Comparison of ENCODE assay signal across 8 cellular contexts in the genomic region with DNA sequence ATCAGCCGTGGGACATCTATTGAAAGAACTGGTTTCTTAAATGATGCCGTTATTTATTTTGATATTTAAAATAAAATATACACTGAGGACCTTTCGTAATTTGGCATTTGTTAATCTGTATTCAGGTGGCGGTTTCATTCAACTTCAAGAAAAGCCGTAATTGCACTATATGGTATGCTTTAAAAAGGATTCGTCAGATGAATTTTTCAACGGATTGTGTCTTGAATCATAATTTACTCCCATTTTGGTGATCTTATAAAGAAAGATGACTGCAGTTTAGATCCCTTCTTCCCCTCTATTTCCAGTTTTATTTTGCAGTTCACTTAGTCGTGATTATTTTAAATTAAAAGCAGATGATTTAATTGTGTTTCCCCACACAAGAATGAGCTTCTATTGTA. TPM values are rescaled to one million over a fixed set of nuclear protein-coding genes. Genes with fewer than 3 reads are reported as not detected.
DNase-seq lines count a peak whose midpoint lies in the region; ATAC-seq, FAIRE-seq and TF ChIP-seq lines count a peak whose summit lies in the region.

No MANE protein-coding gene starts in this region.

- TF ChIP-seq EP300 in H1 (IDR thresholded peaks at IDR 0.05; ENCODE audit: borderline replicate concordance in 1 of 2, low read depth in 2 of 2, low read length in 2 of 2): no peak

- H4K8ac ChIP-seq in H1 (ENCODE audit: extremely low read depth, insufficient read depth, low read length) (no peak overlapping the region), neuronal stem cell (ENCODE audit: low read depth, low read length) (no peak overlapping the region)

- H3K14ac ChIP-seq in H1 (ENCODE audit: insufficient read length) (no peak overlapping the region), neuronal stem cell (ENCODE audit: low read length) (no peak overlapping the region)

- no peak for TF ChIP-seq POLR2A in H1 (IDR thresholded peaks at IDR 0.05; ENCODE audit: control extremely low read depth in 1 of 2, low read depth in 2 of 2, low read length in 2 of 2)

- H3K9ac ChIP-seq in OCI-LY1 (ENCODE audit: low read length): peak overlapping the region; percentile 65
- H3K9ac ChIP-seq in H1 (replicated peaks in 1 of 4; ENCODE audit: extremely low read depth in 1 of 4, low read depth in 3 of 4, low read length in 3 of 4): no peak overlapping the region
- no peak overlapping the region for H3K9ac ChIP-seq in neuronal stem cell (ENCODE audit: low read depth, low read length, poor library complexity)

- H2BK5ac ChIP-seq in H1 (ENCODE audit: low read depth, low read length) (no peak overlapping the region), neuronal stem cell (ENCODE audit: low read length) (peak overlapping the region; percentile 19)

- H3K56ac ChIP-seq in H1 (replicated peaks; ENCODE audit: insufficient read length, low read depth, low read length): no peak overlapping the region

- H2BK20ac ChIP-seq in H1 (ENCODE audit: low read length): no peak overlapping the region

- POLR2A ChIA-PET in H1 (lab: Charles Lee; ENCODE audit: partially characterized antibody): interaction anchor here (0.5 to 1.8 kb wide), 4 partner anchors 15 to 220 kb away, joined by 3 to 7 read pairs (median 5); partner anchors contain the start of gene GPR63

- H2BK12ac ChIP-seq in H1 (ENCODE audit: low read depth, low read length) (no peak overlapping the region), neuronal stem cell (ENCODE audit: low read length) (no peak overlapping the region)

- peaks cover 21% of the 10 kb centered on the region for H3K27me3 Mint-ChIP-seq in Calu3 (ENCODE audit: unreplicated experiment)

- H3K27me3 ChIP-seq in OCI-LY1 (ENCODE audit: insufficient read depth, low read length) (no peaks in the 10 kb centered on the region), H1 (replicated peaks in 1 of 4; ENCODE audit: control insufficient read depth in 3 of 4, extremely low read depth in 1 of 4, insufficient read depth in 3 of 4, low read length in 3 of 4) (no peaks in the 10 kb centered on the region), neuronal stem cell (ENCODE audit: control insufficient read depth in 3 of 3, insufficient read depth in 3 of 3, low read depth in 1 of 3, low read length in 3 of 3) (peaks cover 0 to 65% (median 0%) of the 10 kb centered on the region in 3 experiments)

- H2AFZ ChIP-seq in OCI-LY1 (ENCODE audit: low read length) (no peak overlapping the region), H1 (ENCODE audit: low read length) (peak overlapping the region; percentile 96; the same call in 1 of the 2 replicates), neuronal stem cell (ENCODE audit: low read length) (peak overlapping the region; percentile 97)

- CTCF ChIA-PET in Calu3 (lab: Charles Lee) (interaction anchor here (0.6 to 1.4 kb wide), 3 partner anchors 26 to 148 kb away, joined by 3 to 7 read pairs (median 4); partner anchors contain the start of gene NDUFAF4), H1 (lab: Charles Lee; ENCODE audit: partially characterized antibody) (interaction anchor here (0.6 kb wide), 1 partner anchor 28 kb away, joined by 3 read pairs; no protein-coding TSS in a partner anchor)

- TF ChIP-seq RAD21 in H1 (IDR thresholded peaks at IDR 0.05 in 1 of 2, conservative IDR thresholded peaks at IDR 0.05 in 1 of 2; ENCODE audit: low read depth in 2 of 2, low read length in 2 of 2): no peak

- intact Hi-C loops in Calu3 (cut with micrococcal nuclease; ENCODE audit: unreplicated experiment): loop anchor here (2.0 kb wide), 1 partner anchor 26 kb away; no protein-coding TSS in a partner anchor

- H2BK120ac ChIP-seq in H1 (replicated peaks; ENCODE audit: low read depth, low read length): no peak overlapping the region
- no peak overlapping the region for H2BK120ac ChIP-seq in neuronal stem cell (ENCODE audit: low read depth, low read length)

- 68% methylated on average over 8 of the region's 8 CpGs; no CpG with 5 or more reads in 1 of the 2 experiments for WGBS in H1 (ENCODE audit: extremely low coverage in 1 of 2, insufficient coverage in 1 of 2, insufficient read length in 1 of 2, insufficient replicate concordance in 2 of 2, low coverage in 1 of 2, low lambda C conversion rate in 2 of 2, missing lambda C conversion rate in 1 of 2), 2 experiments
- WGBS in neuronal stem cell (ENCODE audit: extremely low coverage in 2 of 2, insufficient read length in 2 of 2, insufficient replicate concordance in 1 of 2), 2 donors: no CpG with 5 or more reads among the region's 8 CpGs

- H3K18ac ChIP-seq in H1 (ENCODE audit: extremely low read depth, low read length): no peak overlapping the region
- H3K18ac ChIP-seq in neuronal stem cell (ENCODE audit: low read length): no peak overlapping the region

- peak overlapping the region; percentile 69 for H3K4me3 ChIP-seq in OCI-LY1 (ENCODE audit: low read depth, low read length, poor library complexity, severe bottlenecking)
- H3K4me3 ChIP-seq in H1 (ENCODE audit: extremely low read depth in 1 of 4, insufficient read depth in 2 of 4, low read depth in 3 of 4, low read length in 4 of 4): peak overlapping the region; percentile 92 to 100 (median 96); a peak in 7 of 8 replicates
- H3K4me3 ChIP-seq in neuronal stem cell (ENCODE audit: low read length in 2 of 2): peak overlapping the region in 1 of 2 donors; percentile 74

- no peak for DNase-seq in Calu3
- DNase-seq in H1 (ENCODE audit: low read depth in 1 of 2, low spot score in 2 of 2): no peak
- no peak for DNase-seq in neuronal stem cell (ENCODE audit: low spot score)
- no peak for DNase-seq in cortex of kidney (lab: John Stamatoyannopoulos, UW)
- DNase-seq in DMS53 (lab: John Stamatoyannopoulos, UW): no peak
- no peak for DNase-seq in AG08396 (ENCODE audit: low spot score)

- H3K36me3 ChIP-seq in OCI-LY1 (ENCODE audit: insufficient read depth, low read length) (no peaks in the 10 kb centered on the region), H1 (ENCODE audit: control insufficient read depth in 2 of 4, insufficient read depth in 4 of 4, low read length in 3 of 4) (no peaks in the 10 kb centered on the region), neuronal stem cell (replicated peaks in 1 of 2; ENCODE audit: control insufficient read depth in 2 of 2, insufficient read depth in 2 of 2, low read length in 2 of 2) (no peaks in the 10 kb centered on the region)

- H4K20me1 ChIP-seq in OCI-LY1 (ENCODE audit: insufficient read depth, low read length) (no peaks in the 10 kb centered on the region), H1 (replicated peaks in 1 of 2; ENCODE audit: control insufficient read depth in 1 of 2, insufficient read depth in 2 of 2, low read length in 2 of 2) (no peaks in the 10 kb centered on the region)

- H3K4me2 ChIP-seq in OCI-LY1 (ENCODE audit: low read length): peak overlapping the region; percentile 73
- peak overlapping the region; percentile 93 to 95 for H3K4me2 ChIP-seq in H1 (ENCODE audit: insufficient read depth in 1 of 2, low read depth in 2 of 2, low read length in 2 of 2)
- H3K4me2 ChIP-seq in neuronal stem cell (ENCODE audit: insufficient read depth, low read length, poor library complexity, severe bottlenecking): peak overlapping the region; percentile 84

- H2AK5ac ChIP-seq in H1 (ENCODE audit: low read depth, low read length) (no peak overlapping the region), neuronal stem cell (ENCODE audit: low read depth, low read length) (no peak overlapping the region)

- peaks cover 8% of the 10 kb centered on the region for H3K23me2 ChIP-seq in H1 (ENCODE audit: low read depth, low read length)

- no TSS peak for BruUV-seq in Calu3 (replicated peaks; lab: Mats Ljungman, UMichigan)

- no peak overlapping the region for H3K23ac ChIP-seq in H1 (ENCODE audit: insufficient read length)
- H3K23ac ChIP-seq in neuronal stem cell (ENCODE audit: low read depth, low read length, poor library complexity): no peak overlapping the region

- FAIRE-seq in H1 (lab: Jason Lieb, UNC): no peak

- no peak for TF ChIP-seq CTCF in Calu3 (IDR thresholded peaks at IDR 0.05; ENCODE audit: unreplicated experiment)
- TF ChIP-seq CTCF in OCI-LY1 (IDR thresholded peaks at IDR 0.05; ENCODE audit: low read length): no peak
- no peak for TF ChIP-seq CTCF in H1 (IDR thresholded peaks at IDR 0.05; ENCODE audit: control extremely low read depth in 1 of 3, insufficient read depth in 1 of 3, low read depth in 1 of 3, low read length in 3 of 3)

- H2BK15ac ChIP-seq in H1 (ENCODE audit: low read length): no peak overlapping the region
- H2BK15ac ChIP-seq in neuronal stem cell (ENCODE audit: low read length): no peak overlapping the region

- 0 out of 2 replicates have a peak, but pooled peaks cover 7% of the 10 kb centered on the region for H3F3A ChIP-seq in OCI-LY1 (ENCODE audit: insufficient read depth, low read length)

- H3K9me3 Mint-ChIP-seq in Calu3 (ENCODE audit: low read depth, unreplicated experiment): no peaks in the 10 kb centered on the region

- H3K27ac ChIP-seq in OCI-LY1 (ENCODE audit: low read depth, low read length, poor library complexity, severe bottlenecking) (peak overlapping the region; percentile 46), H1 (ENCODE audit: low read depth, low read length) (no peak overlapping the region), neuronal stem cell (replicated peaks; ENCODE audit: low read length) (no peak overlapping the region)

- no peak overlapping the region for H3K4ac ChIP-seq in H1 (replicated peaks; ENCODE audit: insufficient read length, low read depth, low read length)
- H3K4ac ChIP-seq in neuronal stem cell (ENCODE audit: low read length): no peak overlapping the region

- H3K9me2 ChIP-seq in OCI-LY1 (ENCODE audit: low read depth, low read length): no peaks in the 10 kb centered on the region

- no peaks in the 10 kb centered on the region for H3K79me1 ChIP-seq in H1 (ENCODE audit: low read depth, low read length)
- no peaks in the 10 kb centered on the region for H3K79me1 ChIP-seq in neuronal stem cell (ENCODE audit: low read depth, low read length)

- H3K79me2 ChIP-seq in OCI-LY1 (ENCODE audit: insufficient read depth, low read length) (no peaks in the 10 kb centered on the region), H1 (ENCODE audit: control insufficient read depth in 1 of 2, insufficient read depth in 2 of 2, low read length in 2 of 2) (no peaks in the 10 kb centered on the region)

- peak overlapping the region; percentile 76 for H3K27ac Mint-ChIP-seq in Calu3 (ENCODE audit: unreplicated experiment)

- peaks cover 8% of the 10 kb centered on the region for H3K4me1 Mint-ChIP-seq in Calu3 (ENCODE audit: low read depth, unreplicated experiment)

- H3K36me3 Mint-ChIP-seq in Calu3 (ENCODE audit: insufficient read depth, unreplicated experiment): peaks cover 13% of the 10 kb centered on the region

- ATAC-seq in GM21515 (IDR thresholded peaks at IDR 0.05; ENCODE audit: unreplicated experiment): no peak

- H4K91ac ChIP-seq in H1 (replicated peaks; ENCODE audit: insufficient read length, low read length) (no peak overlapping the region), neuronal stem cell (ENCODE audit: low read depth, low read length, poor library complexity) (no peak overlapping the region)

- no peak overlapping the region for H4K5ac ChIP-seq in H1 (ENCODE audit: insufficient read length, low read depth, low read length)

- H3K9me3 ChIP-seq in OCI-LY1 (ENCODE audit: low read length) (no peaks in the 10 kb centered on the region), H1 (ENCODE audit: insufficient read depth in 2 of 2, low read depth in 1 of 2, low read length in 1 of 2) (no peaks in the 10 kb centered on the region), neuronal stem cell (replicated peaks in 1 of 2; ENCODE audit: control insufficient read depth in 2 of 2, insufficient read depth in 1 of 2, low read depth in 1 of 2, low read length in 2 of 2) (no peaks in the 10 kb centered on the region)

- peak overlapping the region; percentile 99 for H3K4me3 Mint-ChIP-seq in Calu3 (ENCODE audit: low read depth, unreplicated experiment)

- H3K4me1 ChIP-seq in OCI-LY1 (ENCODE audit: insufficient read depth, low read length, severe bottlenecking) (peaks cover 32% of the 10 kb centered on the region), H1 (replicated peaks in 1 of 4; ENCODE audit: control insufficient read depth in 3 of 4, insufficient read depth in 4 of 4, low read length in 3 of 4) (peaks cover 0 to 7% (median 4%) of the 10 kb centered on the region in 4 experiments; a peak in 5 of 7 replicates), neuronal stem cell (ENCODE audit: control insufficient read depth in 2 of 2, insufficient read depth in 1 of 2, low read depth in 1 of 2, low read length in 2 of 2) (peaks cover 2% of the 10 kb centered on the region in 2 donors)

RNA-seq across cellular contexts. Expression of gene KLHL32, which starts 0.8 kb away (rescaled TPM):
- total RNA-seq in Calu3 (2022): 0.12 and 0.20 TPM in 2 replicates
- 0.27 and 0.43 TPM in 2 replicates for total RNA-seq in H1 (2021; fragmentation: NEBNext Ultra II Directional; extraction: Animal tissue kit (Norgen Biotek cat#: 25700))
- polyA plus RNA-seq in H1 (2011; rRNA removed): 0.19 and 0.50 TPM in 2 replicates
- polyA plus RNA-seq in H1 (2011; cell fraction: cytosol; rRNA removed): 0.31 TPM
- 0.60 TPM for polyA plus RNA-seq in H1 (2011; cell fraction: nucleus; rRNA removed)
- polyA plus RNA-seq in H1 (2012, experiment 1 of 2): 0.17 to 0.64 TPM (median 0.19 TPM) in 4 replicates
- polyA plus RNA-seq in H1 (2012, experiment 2 of 2): not detected
- 0.34 TPM for polyA plus RNA-seq in H1 (2013, experiment 1 of 2)
- 0.15 TPM for polyA plus RNA-seq in H1 (2013, experiment 2 of 2)
- 1.3 and 1.5 TPM in 2 replicates for polyA minus RNA-seq in H1 (2011; rRNA and poly(A)+ RNA removed)
- polyA minus RNA-seq in H1 (2011; cell fraction: cytosol; rRNA and poly(A)+ RNA removed): not detected
- 1.00 TPM for polyA minus RNA-seq in H1 (2011; cell fraction: nucleus; rRNA and poly(A)+ RNA removed)
- polyA plus RNA-seq in neuronal stem cell (2013, experiment 1 of 2): 0.74 TPM
- 0.82 TPM for polyA plus RNA-seq in neuronal stem cell (2013, experiment 2 of 2)

RNA-seq across cellular contexts. Expression of gene NDUFAF4, which starts 27.6 kb away (rescaled TPM):
- total RNA-seq in Calu3 (2022): 39.6 and 50.9 TPM in 2 replicates
- total RNA-seq in H1 (2021; fragmentation: NEBNext Ultra II Directional; extraction: Animal tissue kit (Norgen Biotek cat#: 25700)): 84.4 and 84.9 TPM in 2 replicates
- 9.9 and 21.9 TPM in 2 replicates for polyA plus RNA-seq in H1 (2011; rRNA removed)
- polyA plus RNA-seq in H1 (2011; cell fraction: cytosol; rRNA removed): 43.3 TPM
- 8.2 TPM for polyA plus RNA-seq in H1 (2011; cell fraction: nucleus; rRNA removed)
- 36.4 to 84.8 TPM (median 40.7 TPM) in 4 replicates for polyA plus RNA-seq in H1 (2012, experiment 1 of 2)
- 14.4 TPM for polyA plus RNA-seq in H1 (2012, experiment 2 of 2)
- 63.6 TPM for polyA plus RNA-seq in H1 (2013, experiment 1 of 2)
- 64.0 TPM for polyA plus RNA-seq in H1 (2013, experiment 2 of 2)
- polyA minus RNA-seq in H1 (2011; rRNA and poly(A)+ RNA removed): 13.1 and 18.6 TPM in 2 replicates
- 16.1 TPM for polyA minus RNA-seq in H1 (2011; cell fraction: cytosol; rRNA and poly(A)+ RNA removed)
- polyA minus RNA-seq in H1 (2011; cell fraction: nucleus; rRNA and poly(A)+ RNA removed): 14.6 TPM
- 41.4 TPM for polyA plus RNA-seq in neuronal stem cell (2013, experiment 1 of 2)
- 36.6 TPM for polyA plus RNA-seq in neuronal stem cell (2013, experiment 2 of 2)
